In the genomic region with DNA sequence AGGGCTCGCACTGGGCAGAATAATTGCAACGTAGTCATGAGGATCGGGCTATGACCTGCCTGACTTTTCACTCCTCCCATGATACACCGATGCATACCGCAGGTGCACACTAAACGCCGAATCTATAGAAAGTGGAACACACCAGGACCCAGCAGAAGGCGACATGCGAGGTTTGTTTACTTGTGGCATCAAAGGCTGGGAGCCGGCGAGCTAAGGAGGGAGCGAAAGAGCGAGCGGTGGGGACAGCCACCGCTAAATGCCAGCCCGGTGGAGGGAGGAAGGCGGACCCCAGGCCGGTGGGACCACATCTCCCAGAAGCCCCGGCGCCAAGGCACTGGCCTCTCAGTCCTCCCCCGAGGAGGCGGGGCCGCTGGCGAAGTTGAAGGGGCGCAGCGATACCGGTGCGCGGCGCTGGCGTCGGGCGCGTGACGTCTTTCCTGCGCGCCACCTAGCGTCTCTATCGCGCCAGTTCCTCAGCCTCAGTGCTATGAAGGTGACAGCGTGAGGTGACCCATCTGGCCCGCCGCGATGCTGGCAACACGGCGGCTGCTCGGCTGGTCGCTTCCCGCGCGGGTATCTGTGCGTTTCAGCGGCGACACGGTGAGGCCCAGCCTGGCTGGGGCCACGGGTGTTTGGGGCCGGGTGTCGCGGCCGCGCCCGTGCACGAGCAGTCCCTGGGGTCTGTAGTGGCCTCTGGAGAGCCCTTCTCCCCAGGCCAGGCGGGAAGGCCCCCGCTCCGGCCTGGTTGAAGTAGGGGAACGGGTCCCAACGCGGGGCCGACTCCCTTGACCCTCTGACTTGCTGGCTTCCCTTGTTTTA, we compare ENCODE assay signal across 8 cellular contexts. TPM values are rescaled to one million over a fixed set of nuclear protein-coding genes. Genes with fewer than 3 reads are reported as not detected.
DNase-seq lines count a peak whose midpoint lies in the region; ATAC-seq, FAIRE-seq and TF ChIP-seq lines count a peak whose summit lies in the region.

A gene (plus strand): TSS at position 460 of the 819 bp plus-strand sequence. CDS start 69 bp downstream, at position 529.

- H3K18ac ChIP-seq in H1 (ENCODE audit: extremely low read depth, low read length) = peak within 1 kb of the TSS; percentile 19; the same call in 1 of the 2 replicates

- peak in 1 of 2 experiments; percentile 13; a peak in 2 of 4 replicates for TF ChIP-seq RAD21 in H1 (IDR thresholded peaks at IDR 0.05 in 1 of 2, conservative IDR thresholded peaks at IDR 0.05 in 1 of 2; ENCODE audit: low read depth in 2 of 2, low read length in 2 of 2)

- no peak within 1 kb of the TSS for H2AK5ac ChIP-seq in H1 (ENCODE audit: low read depth, low read length)

- H3K4ac ChIP-seq in H1 (replicated peaks; ENCODE audit: insufficient read length, low read depth, low read length) = no peak within 1 kb of the TSS

- H3K4me3 Mint-ChIP-seq in Caco-2 (ENCODE audit: unreplicated experiment) = peak within 1 kb of the TSS; percentile 82
- H3K4me3 Mint-ChIP-seq in activated CD8-positive, alpha-beta memory T cell treated with anti-CD3 and anti-CD28 coated beads, Interleukin-2, amount 10 ng/mL, durations not matched to agents 7 days and 5 days = peak within 1 kb of the TSS; percentile 88

- H3K27ac ChIP-seq in H1 (ENCODE audit: low read depth, low read length) = no peak within 1 kb of the TSS
- H3K27ac ChIP-seq in mesodermal cell (ENCODE audit: low read depth, low read length, severe bottlenecking) = no peak within 1 kb of the TSS

- H3K4me3 ChIP-seq in Caco-2 (ENCODE audit: low read depth, low read length) (peak within 1 kb of the TSS; percentile 80), H1 (ENCODE audit: extremely low read depth in 1 of 4, insufficient read depth in 2 of 4, low read depth in 3 of 4, low read length in 4 of 4) (peak within 1 kb of the TSS; percentile 48 to 94 (median 76)), mesodermal cell (ENCODE audit: extremely low read depth, insufficient read depth, low read length, poor library complexity, severe bottlenecking) (peak within 1 kb of the TSS; percentile 95)

- POLR2A ChIA-PET in Caco-2 (lab: Charles Lee) = no interaction called here
- POLR2A ChIA-PET in H1 (lab: Charles Lee; ENCODE audit: partially characterized antibody) = interaction anchor here (1.2 to 2.8 kb wide), 7 partner anchors 9 to 23 kb away, joined by 5 to 25 read pairs (median 11); a partner anchor contains a TSS

- DNase-seq in Caco-2 (peak; percentile 98 to 100), HUDEP-2 (lab: John Stamatoyannopoulos, UW; ENCODE audit: unreplicated experiment in 76 of 76) (peak in 75 of 76 experiments; percentile 28 to 96 (median 89)), NOMO-1 treated with dmso at 0.1 percent for 144 hours (lab: John Stamatoyannopoulos, UW; ENCODE audit: unreplicated experiment) (peak; percentile 92), H1 (ENCODE audit: low read depth in 1 of 2, low spot score in 2 of 2) (peak in 1 of 2 experiments; percentile 95)
- peak; percentile 98 for DNase-seq in activated CD8-positive, alpha-beta memory T cell treated with anti-CD3 and anti-CD28 coated beads, Interleukin-2, amount 10 ng/mL, durations not matched to agents 7 days and 5 days
- DNase-seq in stimulated activated CD8-positive, alpha-beta memory T cell treated with anti-CD3 and anti-CD28 coated beads, Interleukin-15, amount 100 ng/mL, for 4 hours (ENCODE audit: low read depth in 2 of 2) = peak; percentile 93

- H3K4me1 ChIP-seq in Caco-2 (peaks cover 10% of the 10 kb centered on the region; the same call in 1 of the 2 replicates), H1 (replicated peaks in 1 of 4; ENCODE audit: control insufficient read depth in 3 of 4, insufficient read depth in 4 of 4, low read length in 3 of 4) (peaks cover 5 to 27% (median 17%) of the 10 kb centered on the region in 4 experiments; a peak in 6 of 7 replicates), mesodermal cell (ENCODE audit: control insufficient read depth, insufficient read depth, low read length, poor library complexity, severe bottlenecking) (peaks cover 4% of the 10 kb centered on the region)

- H3K23ac ChIP-seq in H1 (ENCODE audit: insufficient read length) = no peak within 1 kb of the TSS

- no peak for FAIRE-seq in H1 (lab: Jason Lieb, UNC)

- CTCF ChIA-PET in Caco-2 (lab: Charles Lee) (no interaction called here), H1 (lab: Charles Lee; ENCODE audit: partially characterized antibody) (interaction anchor here (1.0 to 1.6 kb wide), 2 partner anchors 8 to 59 kb away, joined by 3 to 15 read pairs; no protein-coding TSS in a partner anchor)
- CTCF ChIA-PET in activated CD8-positive, alpha-beta memory T cell treated with anti-CD3 and anti-CD28 coated beads, Interleukin-2, amount 10 ng/mL, durations not matched to agents 7 days and 5 days (lab: Charles Lee) = interaction anchor here (1.0 to 2.3 kb wide), 4 partner anchors 8 to 23 kb away, joined by 3 to 15 read pairs (median 6); a partner anchor contains a TSS

- peak within 1 kb of the TSS in 3 of 4 experiments; percentile 56 to 63 (median 63); a peak in 6 of 7 replicates for H3K9ac ChIP-seq in H1 (replicated peaks in 1 of 4; ENCODE audit: extremely low read depth in 1 of 4, low read depth in 3 of 4, low read length in 3 of 4)

- TF ChIP-seq POLR2A in H1 (IDR thresholded peaks at IDR 0.05; ENCODE audit: control extremely low read depth in 1 of 2, low read depth in 2 of 2, low read length in 2 of 2) = peak in 1 of 2 experiments; percentile 39; a peak in 2 of 3 replicates

- H4K8ac ChIP-seq in H1 (ENCODE audit: extremely low read depth, insufficient read depth, low read length) = no peak within 1 kb of the TSS; the same call in 1 of the 2 replicates

- H2BK20ac ChIP-seq in H1 (ENCODE audit: low read length) = 0 out of 2 replicates have a peak within 1 kb of the TSS, but pooled peaks have one; percentile 13

- H3K36me3 ChIP-seq in Caco-2 (ENCODE audit: control insufficient read depth, insufficient read depth, low read length) = peaks cover 8% of the 10 kb centered on the region
- H3K36me3 ChIP-seq in H1 (ENCODE audit: control insufficient read depth in 2 of 4, insufficient read depth in 4 of 4, low read length in 3 of 4) = peaks cover 5 to 15% (median 8%) of the 10 kb centered on the region in 4 experiments; a peak in 6 of 8 replicates
- peaks cover 33% of the 10 kb centered on the region for H3K36me3 ChIP-seq in mesodermal cell (ENCODE audit: control insufficient read depth, insufficient read depth, low read length)

- peaks cover 0 to 8% of the 10 kb centered on the region in 2 experiments; a peak in 1 of 4 replicates for H3K79me2 ChIP-seq in H1 (ENCODE audit: control insufficient read depth in 1 of 2, insufficient read depth in 2 of 2, low read length in 2 of 2)

- H3K27ac Mint-ChIP-seq in Caco-2 (ENCODE audit: unreplicated experiment) = peak within 1 kb of the TSS; percentile 91
- H3K27ac Mint-ChIP-seq in activated CD8-positive, alpha-beta memory T cell treated with anti-CD3 and anti-CD28 coated beads, Interleukin-2, amount 10 ng/mL, durations not matched to agents 7 days and 5 days = peak within 1 kb of the TSS; percentile 90

- peaks cover 9% of the 10 kb centered on the region; the same call in 1 of the 2 replicates for H3K23me2 ChIP-seq in H1 (ENCODE audit: low read depth, low read length)

- H3K4me2 ChIP-seq in H1 (ENCODE audit: insufficient read depth in 1 of 2, low read depth in 2 of 2, low read length in 2 of 2) = peak within 1 kb of the TSS; percentile 64 to 98

- peaks cover 10% of the 10 kb centered on the region for H3K9me3 Mint-ChIP-seq in Caco-2 (ENCODE audit: unreplicated experiment)
- H3K9me3 Mint-ChIP-seq in activated CD8-positive, alpha-beta memory T cell treated with anti-CD3 and anti-CD28 coated beads, Interleukin-2, amount 10 ng/mL, durations not matched to agents 7 days and 5 days (ENCODE audit: low read depth) = peaks cover 3% of the 10 kb centered on the region

- TF ChIP-seq CTCF in Caco-2 (IDR thresholded peaks at IDR 0.05; ENCODE audit: insufficient read depth in 1 of 2, low read depth in 1 of 2, low read length in 1 of 2, severe bottlenecking in 1 of 2, unreplicated experiment in 1 of 2) (peak; percentile 86 to 88), H1 (IDR thresholded peaks at IDR 0.05; ENCODE audit: control extremely low read depth in 1 of 3, insufficient read depth in 1 of 3, low read depth in 1 of 3, low read length in 3 of 3) (peak in 2 of 3 experiments; percentile 45 to 62; a peak in 3 of 4 replicates)

- 3% methylated on average over 70 of the region's 70 CpGs; no CpG with 5 or more reads in 1 of the 2 experiments for WGBS in H1 (ENCODE audit: extremely low coverage in 1 of 2, insufficient coverage in 1 of 2, insufficient read length in 1 of 2, insufficient replicate concordance in 2 of 2, low coverage in 1 of 2, low lambda C conversion rate in 2 of 2, missing lambda C conversion rate in 1 of 2), 2 experiments
- 2 to 5% methylated on average over 64 to 69 of the region's 70 CpGs for WGBS in mesodermal cell (ENCODE audit: insufficient coverage in 2 of 2), 2 experiments

- peak within 1 kb of the TSS; percentile 68 for H2BK12ac ChIP-seq in H1 (ENCODE audit: low read depth, low read length)

- no peak within 1 kb of the TSS; the same call in 1 of the 2 replicates for H2BK5ac ChIP-seq in H1 (ENCODE audit: low read depth, low read length)

- no peak for TF ChIP-seq EP300 in H1 (IDR thresholded peaks at IDR 0.05; ENCODE audit: borderline replicate concordance in 1 of 2, low read depth in 2 of 2, low read length in 2 of 2)

- no peak within 1 kb of the TSS for H4K5ac ChIP-seq in H1 (ENCODE audit: insufficient read length, low read depth, low read length)

- H2AFZ ChIP-seq in H1 (ENCODE audit: low read length) = no peak within 1 kb of the TSS

- peak; percentile 87 for ATAC-seq in GM21360 (IDR thresholded peaks at IDR 0.05; ENCODE audit: unreplicated experiment)
- ATAC-seq in activated CD8-positive, alpha-beta memory T cell treated with anti-CD3 and anti-CD28 coated beads, Interleukin-2, amount 10 ng/mL, durations not matched to agents 7 days and 5 days = peak; percentile 100

- H3K9me3 ChIP-seq in Caco-2 (peaks cover 8% of the 10 kb centered on the region), H1 (ENCODE audit: insufficient read depth in 2 of 2, low read depth in 1 of 2, low read length in 1 of 2) (no peaks in the 10 kb centered on the region), mesodermal cell (ENCODE audit: control insufficient read depth, low read length) (no peaks in the 10 kb centered on the region)

- H2BK120ac ChIP-seq in H1 (replicated peaks; ENCODE audit: low read depth, low read length) = no peak within 1 kb of the TSS

- intact Hi-C loops in Caco-2 (cut with micrococcal nuclease; ENCODE audit: unreplicated experiment) = loop anchor here (1.0 kb wide), 3 partner anchors 23 to 98 kb away; a partner anchor contains a TSS

- H3K27me3 ChIP-seq in Caco-2 (replicated peaks; ENCODE audit: control insufficient read depth, insufficient read depth, low read length) (no peaks in the 10 kb centered on the region), H1 (replicated peaks in 1 of 4; ENCODE audit: control insufficient read depth in 3 of 4, extremely low read depth in 1 of 4, insufficient read depth in 3 of 4, low read length in 3 of 4) (peaks cover 0 to 4% (median 0%) of the 10 kb centered on the region in 4 experiments; a peak in 2 of 7 replicates)

- peak within 1 kb of the TSS; percentile 17 for H3K56ac ChIP-seq in H1 (replicated peaks; ENCODE audit: insufficient read length, low read depth, low read length)

- peaks cover 0 to 2% of the 10 kb centered on the region in 2 experiments for H4K20me1 ChIP-seq in H1 (replicated peaks in 1 of 2; ENCODE audit: control insufficient read depth in 1 of 2, insufficient read depth in 2 of 2, low read length in 2 of 2)

- H3K14ac ChIP-seq in H1 (ENCODE audit: insufficient read length) = no peak within 1 kb of the TSS

- H3K27me3 Mint-ChIP-seq in Caco-2 (ENCODE audit: insufficient read depth, unreplicated experiment) = no peaks in the 10 kb centered on the region
- peaks cover 7% of the 10 kb centered on the region for H3K27me3 Mint-ChIP-seq in activated CD8-positive, alpha-beta memory T cell treated with anti-CD3 and anti-CD28 coated beads, Interleukin-2, amount 10 ng/mL, durations not matched to agents 7 days and 5 days

- H3K4me1 Mint-ChIP-seq in Caco-2 (ENCODE audit: low read depth, unreplicated experiment) = no peaks in the 10 kb centered on the region
- H3K4me1 Mint-ChIP-seq in activated CD8-positive, alpha-beta memory T cell treated with anti-CD3 and anti-CD28 coated beads, Interleukin-2, amount 10 ng/mL, durations not matched to agents 7 days and 5 days = peaks cover 22% of the 10 kb centered on the region

- no TSS peak for BruUV-seq in Caco-2 (replicated peaks; lab: Mats Ljungman, UMichigan)

- H3K79me1 ChIP-seq in H1 (ENCODE audit: low read depth, low read length) = no peaks in the 10 kb centered on the region

- peak within 1 kb of the TSS; percentile 92; the same call in 1 of the 2 replicates for H2BK15ac ChIP-seq in H1 (ENCODE audit: low read length)

- peak within 1 kb of the TSS; percentile 36 for H4K91ac ChIP-seq in H1 (replicated peaks; ENCODE audit: insufficient read length, low read length)

- peaks cover 35% of the 10 kb centered on the region for H3K36me3 Mint-ChIP-seq in Caco-2 (ENCODE audit: insufficient read depth, unreplicated experiment)
- H3K36me3 Mint-ChIP-seq in activated CD8-positive, alpha-beta memory T cell treated with anti-CD3 and anti-CD28 coated beads, Interleukin-2, amount 10 ng/mL, durations not matched to agents 7 days and 5 days = peaks cover 9% of the 10 kb centered on the region

RNA-seq across cellular contexts. Expression of the gene that starts here (rescaled TPM):
- total RNA-seq in Caco-2 (2022) = 358 and 375 TPM in 2 replicates
- total RNA-seq in activated CD8-positive, alpha-beta memory T cell treated with anti-CD3 and anti-CD28 coated beads, Interleukin-2, amount 10 ng/mL, durations not matched to agents 7 days and 5 days = 100 to 1,000 TPM; 239 to 252 TPM
- 131 TPM in 2 replicates for total RNA-seq in H1 (2021; fragmentation: NEBNext Ultra II Directional; extraction: Animal tissue kit (Norgen Biotek cat#: 25700))
- 125 and 192 TPM in 2 replicates for polyA plus RNA-seq in H1 (2011; rRNA removed)
- 152 TPM for polyA plus RNA-seq in H1 (2011; cell fraction: cytosol; rRNA removed)
- polyA plus RNA-seq in H1 (2011; cell fraction: nucleus; rRNA removed) = 304 TPM
- 89.8 to 192 TPM (median 174 TPM) in 4 replicates for polyA plus RNA-seq in H1 (2012, experiment 1 of 2)
- polyA plus RNA-seq in H1 (2012, experiment 2 of 2) = 101 TPM
- 72.0 TPM for polyA plus RNA-seq in H1 (2013, experiment 1 of 2)
- polyA plus RNA-seq in H1 (2013, experiment 2 of 2) = 62.7 TPM
- 60.2 and 75.0 TPM in 2 replicates for polyA minus RNA-seq in H1 (2011; rRNA and poly(A)+ RNA removed)
- 98.5 TPM for polyA minus RNA-seq in H1 (2011; cell fraction: cytosol; rRNA and poly(A)+ RNA removed)
- 80.7 TPM for polyA minus RNA-seq in H1 (2011; cell fraction: nucleus; rRNA and poly(A)+ RNA removed)
- polyA plus RNA-seq in mesodermal cell (2013, experiment 1 of 2) = 111 TPM
- 104 TPM for polyA plus RNA-seq in mesodermal cell (2013, experiment 2 of 2)
